ENCODE assay signal across 22 cellular contexts in the genomic region with DNA sequence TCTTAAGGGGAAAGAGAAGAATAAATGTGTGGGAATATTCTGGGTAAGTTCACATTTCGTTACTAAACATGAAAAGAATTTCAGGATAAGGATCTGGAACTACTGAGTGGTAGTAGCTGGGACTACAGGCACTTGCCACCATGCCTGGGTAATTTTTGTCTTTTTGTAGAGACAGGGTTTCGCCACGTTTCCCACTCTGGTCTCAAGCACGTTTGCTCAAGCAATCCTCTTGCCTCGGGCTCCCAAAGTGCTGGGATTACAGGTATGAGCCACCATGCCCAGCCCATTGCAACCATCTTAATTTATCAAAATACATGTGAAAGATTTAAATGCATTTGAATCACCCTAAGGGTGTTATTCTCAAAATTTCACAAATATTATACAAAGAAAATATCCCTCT.
"Had no signal": no experiment of that assay in that cellular context is flagged by ENCODE, and none has a peak within 500 bp of the region (broad histone marks: within the 10 kb centered on the region; RNA-seq: fewer than 3 reads in every experiment).

No MANE protein-coding gene starts in this region.

- H3K27ac Mint-ChIP-seq: dendritic cell treated with granulocyte-macrophage colony-stimulating factor and Interleukin-4, amounts not matched to agents 40 ng/mL and 50 ng/mL, for 4 days; effector memory CD8-positive, alpha-beta T cell; endodermal cell had no signal

- DNase-seq: colonic mucosa; cortex of kidney; effector CD8-positive, alpha-beta T cell; effector memory CD8-positive, alpha-beta T cell; endodermal cell; erythroblast; esophagus squamous epithelium; foreskin fibroblast; foreskin melanocyte; gastrocnemius medialis; glutamatergic neuron; head of caudate nucleus; heart right ventricle; hippocampal formation; left cardiac atrium; left lung; left ventricle myocardium superior; lower lobe of right lung; mesendoderm; midbrain had no signal

- H3K4me3 Mint-ChIP-seq: dendritic cell treated with granulocyte-macrophage colony-stimulating factor and Interleukin-4, amounts not matched to agents 40 ng/mL and 50 ng/mL, for 4 days; effector memory CD8-positive, alpha-beta T cell; endodermal cell had no signal

- ATAC-seq: effector memory CD8-positive, alpha-beta T cell; esophagus mucosa; gastrocnemius medialis; left cardiac atrium; left lung; lower lobe of right lung had no signal

- H3K9me3 Mint-ChIP-seq: dendritic cell treated with granulocyte-macrophage colony-stimulating factor and Interleukin-4, amounts not matched to agents 40 ng/mL and 50 ng/mL, for 4 days; effector memory CD8-positive, alpha-beta T cell; endodermal cell had no signal

- H3K27me3 Mint-ChIP-seq: dendritic cell treated with granulocyte-macrophage colony-stimulating factor and Interleukin-4, amounts not matched to agents 40 ng/mL and 50 ng/mL, for 4 days; effector memory CD8-positive, alpha-beta T cell had no signal
